ENCODE assay signal across 19 cellular contexts in genomic region chr6:143955971-143956370, GRCh38.
"Had no signal": no experiment of that assay in that cellular context is flagged by ENCODE, and none has a peak within 500 bp of the region (broad histone marks: within the 10 kb centered on the region; RNA-seq: fewer than 3 reads in every experiment).

No MANE protein-coding gene starts in this region.

- H3K4me2 ChIP-seq: neural progenitor cell had no signal

- H3K27ac ChIP-seq: coronary artery, esophagus squamous epithelium, lower lobe of right lung, neural progenitor cell, upper lobe of left lung, VCaP had no signal

- H3K9ac ChIP-seq: neural progenitor cell had no signal

- DNase-seq: activated CD4-positive, alpha-beta memory T cell treated with anti-CD3 and anti-CD28 coated beads, Interleukin-2, amount 10 ng/mL, durations not matched to agents 7 days and 5 days; activated CD4-positive, alpha-beta T cell treated with anti-CD3 and anti-CD28 coated beads, Interleukin-2, amount 10 ng/mL, durations not matched to agents 24 days and 14 days; activated gamma-delta T cell; activated T-cell treated with anti-CD3 and anti-CD28 coated beads for 4 hours; anterior cingulate cortex; cerebellar nuclear complex; esophagus squamous epithelium; kidney; lower lobe of right lung; naive thymus-derived CD8-positive, alpha-beta T cell; stimulated activated CD4-positive, alpha-beta T cell treated with anti-CD3 and anti-CD28 coated beads, Interleukin-4, amount 100 ng/mL, for 24 hours; stimulated activated naive CD4-positive, alpha-beta T cell treated with Interleukin-2 at 50 U/mL for 16 hours; T-helper 2 cell; upper lobe of left lung had no signal

- H3K4me3 ChIP-seq: coronary artery, esophagus squamous epithelium, lower lobe of right lung, neural progenitor cell, upper lobe of left lung had no signal

- H2AFZ ChIP-seq: neural progenitor cell had no signal

- ATAC-seq: activated CD4-positive, CD25-positive, alpha-beta regulatory T cell treated with anti-CD3 and anti-CD28 coated beads, Interleukin-2, amount 50 U/mL, for 24 hours; left lobe of liver; lower lobe of right lung; naive thymus-derived CD8-positive, alpha-beta T cell had no signal

- H3K9me3 ChIP-seq: esophagus squamous epithelium, lower lobe of right lung, upper lobe of left lung had no signal

- H3K36me3 ChIP-seq: lower lobe of right lung, neural progenitor cell, upper lobe of left lung had no signal

- FAIRE-seq: kidney had no signal

- H3K27me3 ChIP-seq: esophagus squamous epithelium, upper lobe of left lung had no signal
